Comparison of ENCODE assay signal across 8 cellular contexts in the genomic region with DNA sequence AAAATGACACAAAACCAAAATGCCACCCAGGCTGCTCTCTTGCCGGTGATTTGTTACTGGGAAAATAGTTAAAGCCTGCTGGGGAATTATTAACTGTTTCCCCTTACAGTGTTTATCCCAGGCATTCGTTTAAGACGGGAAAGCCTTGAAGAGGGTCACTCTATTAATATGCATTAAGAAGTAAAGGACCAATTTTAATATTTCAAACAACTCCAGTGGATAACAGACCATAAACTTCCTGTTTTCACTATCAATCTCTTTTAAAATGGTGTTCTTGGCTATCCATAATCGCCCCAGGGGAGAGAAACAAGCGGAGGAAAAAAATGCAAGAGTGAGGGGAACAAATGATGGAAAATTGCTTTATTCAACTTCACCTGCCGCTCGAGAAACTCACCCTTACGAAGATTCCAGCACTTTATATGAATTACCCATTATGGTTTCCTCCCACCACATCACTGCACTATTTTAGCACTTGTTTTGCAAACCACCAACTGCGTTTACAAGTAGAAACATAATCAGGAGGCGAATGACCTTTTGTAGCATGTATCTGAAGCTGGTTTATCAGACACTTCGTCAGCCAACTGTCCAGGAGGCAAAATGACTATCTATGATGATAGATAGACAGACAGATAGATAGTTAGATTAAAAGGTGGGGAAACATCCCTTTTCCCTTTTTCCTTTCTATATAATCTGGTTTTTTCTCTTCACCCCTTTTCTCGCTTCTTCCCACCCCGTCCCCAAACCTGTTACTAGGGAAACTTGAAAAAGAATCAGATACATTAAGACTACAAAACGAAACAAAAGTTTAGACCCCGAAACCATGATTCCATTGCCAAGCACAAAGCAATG. TPM values are rescaled to one million over a fixed set of nuclear protein-coding genes. Genes with fewer than 3 reads are reported as not detected.
DNase-seq lines count a peak whose midpoint lies in the region; ATAC-seq, FAIRE-seq and TF ChIP-seq lines count a peak whose summit lies in the region.

No MANE protein-coding gene starts in this region.

- peaks cover 7% of the 10 kb centered on the region for H3K27me3 ChIP-seq in CD4-positive, alpha-beta memory T cell (ENCODE audit: insufficient read depth, low read length)
- no peaks in the 10 kb centered on the region for H3K27me3 ChIP-seq in MM.1S (replicated peaks; ENCODE audit: insufficient read depth, low read length)
- peaks cover 69% of the 10 kb centered on the region for H3K27me3 ChIP-seq in neural progenitor cell

- H3K36me3 ChIP-seq in CD4-positive, alpha-beta memory T cell (ENCODE audit: insufficient read depth, low read length), result no peaks in the 10 kb centered on the region
- H3K36me3 ChIP-seq in MM.1S (replicated peaks; ENCODE audit: insufficient read depth, low read length) (no peaks in the 10 kb centered on the region), neural progenitor cell (no peaks in the 10 kb centered on the region)

- no peaks in the 10 kb centered on the region for H3K9me3 ChIP-seq in CD4-positive, alpha-beta memory T cell (ENCODE audit: control insufficient read depth in 1 of 2, low read length in 2 of 2)
- no peaks in the 10 kb centered on the region for H3K9me3 ChIP-seq in MM.1S (replicated peaks; ENCODE audit: insufficient read depth, low read length)
- H3K9me3 ChIP-seq in neural progenitor cell (ENCODE audit: low read depth), result no peaks in the 10 kb centered on the region

- peak overlapping the region; percentile 24 to 31 for H3K4me3 ChIP-seq in CD4-positive, alpha-beta memory T cell (ENCODE audit: low read length in 2 of 2)
- H3K4me3 ChIP-seq in MM.1S (ENCODE audit: low read length) (peak overlapping the region; percentile 88), neural progenitor cell (peak overlapping the region; percentile 80)

- peak overlapping the region in 2 of 7 donors; percentile 19 to 25 for H3K27ac Mint-ChIP-seq in CD4-positive, alpha-beta memory T cell
- H3K27ac Mint-ChIP-seq in dendritic cell treated with granulocyte-macrophage colony-stimulating factor and Interleukin-4, amounts not matched to agents 40 ng/mL and 50 ng/mL, for 4 days, result peak overlapping the region; percentile 17
- H3K27ac Mint-ChIP-seq in neural progenitor cell, result peak overlapping the region; percentile 64

- no peak for TF ChIP-seq CTCF in MM.1S (IDR thresholded peaks at IDR 0.05; ENCODE audit: low read length)
- TF ChIP-seq CTCF in neural progenitor cell (IDR thresholded peaks at IDR 0.05), result no peak
- no peak for TF ChIP-seq CTCF in GM20000 (IDR thresholded peaks at IDR 0.05; ENCODE audit: extremely low read depth, missing control alignments)

- no peaks in the 10 kb centered on the region for H3K36me3 Mint-ChIP-seq in CD4-positive, alpha-beta memory T cell
- peaks cover 10% of the 10 kb centered on the region for H3K36me3 Mint-ChIP-seq in dendritic cell treated with granulocyte-macrophage colony-stimulating factor and Interleukin-4, amounts not matched to agents 40 ng/mL and 50 ng/mL, for 4 days (ENCODE audit: low read depth)
- no peaks in the 10 kb centered on the region for H3K36me3 Mint-ChIP-seq in neural progenitor cell

- H3K4me1 ChIP-seq in CD4-positive, alpha-beta memory T cell (ENCODE audit: insufficient read depth, low read length), result peaks cover 10% of the 10 kb centered on the region
- H3K4me1 ChIP-seq in MM.1S (ENCODE audit: low read length), result peaks cover 3% of the 10 kb centered on the region; the same call in 1 of the 2 replicates
- H3K4me1 ChIP-seq in neural progenitor cell, result peaks cover 13% of the 10 kb centered on the region

- CTCF ChIA-PET in CD4-positive, alpha-beta memory T cell (lab: Charles Lee; ENCODE audit: partially characterized antibody), result no interaction called here

- H3K4me2 ChIP-seq in MM.1S (ENCODE audit: low read depth, low read length) (peak overlapping the region; percentile 56), neural progenitor cell (peak overlapping the region; percentile 97)

- H3K9ac ChIP-seq in MM.1S (ENCODE audit: low read length), result peak overlapping the region; percentile 65
- no peak overlapping the region for H3K9ac ChIP-seq in neural progenitor cell

- no peaks in the 10 kb centered on the region for H4K20me1 ChIP-seq in MM.1S (ENCODE audit: insufficient read depth, low read length)
- H4K20me1 ChIP-seq in neural progenitor cell (ENCODE audit: low read depth), result no peaks in the 10 kb centered on the region

- intact Hi-C loops in CD4-positive, alpha-beta memory T cell (cut with micrococcal nuclease), result loop anchor here (10.0 kb wide), 1 partner anchor 851 kb away; no protein-coding TSS in a partner anchor
- intact Hi-C loops in dendritic cell treated with granulocyte-macrophage colony-stimulating factor and Interleukin-4, amounts not matched to agents 40 ng/mL and 50 ng/mL, for 4 days (cut with micrococcal nuclease), result loop anchor here (5.0 kb wide), 1 partner anchor 333 kb away; no protein-coding TSS in a partner anchor

- no peak for DNase-seq in CD4-positive, alpha-beta memory T cell
- peak; percentile 13 for DNase-seq in MM.1S
- DNase-seq in neural progenitor cell (ENCODE audit: low spot score), result no peak
- no peak for DNase-seq in NCI-H526 treated with DMSO at 0.1 percent for 48 hours (lab: John Stamatoyannopoulos, UW)
- no peak for DNase-seq in GM20000 (ENCODE audit: low spot score)
- DNase-seq in GM12892 (ENCODE audit: insufficient read length), result no peak

- H3K27me3 Mint-ChIP-seq in CD4-positive, alpha-beta memory T cell, result peaks cover 29% of the 10 kb centered on the region in 2 donors
- peaks cover 44% of the 10 kb centered on the region for H3K27me3 Mint-ChIP-seq in dendritic cell treated with granulocyte-macrophage colony-stimulating factor and Interleukin-4, amounts not matched to agents 40 ng/mL and 50 ng/mL, for 4 days
- peaks cover 11% of the 10 kb centered on the region for H3K27me3 Mint-ChIP-seq in neural progenitor cell (ENCODE audit: insufficient read depth, low read depth)

- H3K9me3 Mint-ChIP-seq in CD4-positive, alpha-beta memory T cell, result peaks cover 0 to 1% (median 0%) of the 10 kb centered on the region in 8 donors
- H3K9me3 Mint-ChIP-seq in dendritic cell treated with granulocyte-macrophage colony-stimulating factor and Interleukin-4, amounts not matched to agents 40 ng/mL and 50 ng/mL, for 4 days, result no peaks in the 10 kb centered on the region
- H3K9me3 Mint-ChIP-seq in neural progenitor cell, result no peaks in the 10 kb centered on the region

- no peak for FAIRE-seq in GM12892 (lab: Jason Lieb, UNC)

- H3K27ac ChIP-seq in CD4-positive, alpha-beta memory T cell (ENCODE audit: low read depth, low read length), result no peak overlapping the region
- H3K27ac ChIP-seq in MM.1S (ENCODE audit: low read length) (peak overlapping the region; percentile 33; the same call in 1 of the 2 replicates), neural progenitor cell (no peak overlapping the region)

- H3F3A ChIP-seq in MM.1S (ENCODE audit: insufficient read depth, low read length), result peaks cover 6% of the 10 kb centered on the region; the same call in 1 of the 2 replicates
- H3F3A ChIP-seq in neural progenitor cell (ENCODE audit: low read depth), result peaks cover 16% of the 10 kb centered on the region

- H3K9me2 ChIP-seq in MM.1S (replicated peaks; ENCODE audit: insufficient read depth, low read length), result no peaks in the 10 kb centered on the region

- peak overlapping the region; percentile 81 to 92 (median 87) for H3K4me3 Mint-ChIP-seq in CD4-positive, alpha-beta memory T cell
- H3K4me3 Mint-ChIP-seq in dendritic cell treated with granulocyte-macrophage colony-stimulating factor and Interleukin-4, amounts not matched to agents 40 ng/mL and 50 ng/mL, for 4 days, result peak overlapping the region; percentile 74
- peak overlapping the region; percentile 98 for H3K4me3 Mint-ChIP-seq in neural progenitor cell

- TF ChIP-seq POLR2A in GM12892 (IDR thresholded peaks at IDR 0.05; ENCODE audit: low read depth, low read length), result no peak

- H2AFZ ChIP-seq in MM.1S (ENCODE audit: low read length) (peak overlapping the region; percentile 97), neural progenitor cell (replicated peaks) (peak overlapping the region; percentile 95)

- H3K4me1 Mint-ChIP-seq in CD4-positive, alpha-beta memory T cell, result peaks cover 8 to 26% (median 21%) of the 10 kb centered on the region in 4 donors
- H3K4me1 Mint-ChIP-seq in dendritic cell treated with granulocyte-macrophage colony-stimulating factor and Interleukin-4, amounts not matched to agents 40 ng/mL and 50 ng/mL, for 4 days (ENCODE audit: low read depth), result peaks cover 22% of the 10 kb centered on the region
- H3K4me1 Mint-ChIP-seq in neural progenitor cell, result peaks cover 30% of the 10 kb centered on the region

- no peak for ATAC-seq in GM19463 (IDR thresholded peaks at IDR 0.05; ENCODE audit: unreplicated experiment)

- POLR2A ChIA-PET in CD4-positive, alpha-beta memory T cell (lab: Charles Lee; ENCODE audit: partially characterized antibody), result no interaction called here

- H3K79me2 ChIP-seq in MM.1S (ENCODE audit: low read length) (no peaks in the 10 kb centered on the region), neural progenitor cell (ENCODE audit: low read depth) (no peaks in the 10 kb centered on the region)

RNA-seq across cellular contexts. Expression of gene ADGRB3, which starts 1.2 kb away (rescaled TPM):
- not detected for total RNA-seq in CD4-positive, alpha-beta memory T cell
- not detected for polyA plus RNA-seq in CD4-positive, alpha-beta memory T cell
- total RNA-seq in neural progenitor cell (ENCODE audit: low replicate concordance), result 1.2 and 1.5 TPM in 2 replicates
- not detected for polyA plus RNA-seq in GM12892 (2012; ENCODE audit: missing spikeins)

Comparison
In these comparisons a context has a peak if more than half of its experiments do, and no peak if none do; other contexts are left out.
1. H3K4me3 ChIP-seq: peak in every context shown above with its lines; median percentile 88 in MM.1S; 80 in neural progenitor cell; 28 in CD4-positive, alpha-beta memory T cell.